Comparison of ENCODE assay signal across 20 cellular contexts in the genomic region with DNA sequence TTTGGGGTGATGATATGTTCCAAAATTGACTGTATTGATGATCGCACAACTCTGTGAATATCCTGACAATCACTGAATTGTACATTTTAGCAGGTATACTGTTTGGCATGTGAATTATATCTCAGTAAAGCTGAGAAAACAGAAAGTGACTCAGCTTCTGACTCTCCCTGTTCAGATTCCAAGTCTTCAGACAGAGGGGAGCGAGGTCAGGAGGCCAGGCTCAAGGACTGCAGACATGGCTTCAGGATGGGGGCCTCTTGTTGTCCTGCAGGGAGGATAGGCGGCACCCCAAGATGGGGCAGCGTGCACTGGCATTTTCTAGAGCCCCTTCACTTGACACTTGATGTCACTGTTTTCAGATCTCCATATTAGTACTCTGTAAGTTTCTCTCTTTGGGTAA. TPM values are rescaled to one million over a fixed set of nuclear protein-coding genes. Genes with fewer than 3 reads are reported as not detected.
DNase-seq lines count a peak whose midpoint lies in the region; FAIRE-seq and TF ChIP-seq lines count a peak whose summit lies in the region.
"Had no signal": no experiment of that assay in that cellular context is flagged by ENCODE, and none has a peak within 500 bp of the region (broad histone marks: within the 10 kb centered on the region; RNA-seq: fewer than 3 reads in every experiment).

No MANE protein-coding gene starts in this region.

- TF ChIP-seq POLR2A in H54 (IDR thresholded peaks at IDR 0.05; ENCODE audit: low read depth, low read length) (no peak), breast epithelium (IDR thresholded peaks at IDR 0.05) (no peak)

- H3K36me3 ChIP-seq in brain microvascular endothelial cell (replicated peaks), result peaks cover 10% of the 10 kb centered on the region
- H3K36me3 ChIP-seq in breast epithelium, result no peaks in the 10 kb centered on the region
- H3K36me3 ChIP-seq: BLaER1 had no signal

- H3K4me3 ChIP-seq in brain microvascular endothelial cell (ENCODE audit: low read depth, low read length), result no peak overlapping the region
- no peak overlapping the region for H3K4me3 ChIP-seq in breast epithelium
- H3K4me3 ChIP-seq: BLaER1 had no signal

- H3K9me3 ChIP-seq in breast epithelium, result no peaks in the 10 kb centered on the region
- H3K9me3 ChIP-seq: BLaER1 had no signal

- DNase-seq in EL (peak; percentile 6), H54 (ENCODE audit: insufficient read length, low spot score) (no peak), brain microvascular endothelial cell (peak; percentile 8), mesenteric fat pad (ENCODE audit: low spot score) (peak; percentile 71), breast epithelium (ENCODE audit: low spot score in 2 of 2) (no peak), NCI-H2081 treated with DMSO at 0.1 percent for 48 hours (lab: John Stamatoyannopoulos, UW) (no peak)
- no peak for DNase-seq in stimulated activated CD4-positive, alpha-beta T cell treated with anti-CD3 and anti-CD28 coated beads, Interleukin-4, amount 100 ng/mL, for 1 hour
- DNase-seq: CD4-positive, alpha-beta T cell; COR-L47; DMS79; HCEC 1CT; KG1; NCI-H1092 treated with DMSO at 0.1 percent for 48 hours; NCI-H1436 treated with DMSO at 0.1 percent for 48 hours; NCI-H2029 treated with DMSO at 0.1 percent for 48 hours; NCI-H2171 treated with DMSO at 0.1 percent for 48 hours; NCI-H446; NCI-H526; Right ventricle myocardium superior had no signal

- no peak overlapping the region for H3K27ac ChIP-seq in brain microvascular endothelial cell
- H3K27ac ChIP-seq in breast epithelium, result no peak overlapping the region
- H3K27ac ChIP-seq: BLaER1 had no signal

- intact Hi-C loops in breast epithelium (cut with DNase I; ENCODE audit: low total_unique reads), result no loop called here

- H3K27me3 ChIP-seq in brain microvascular endothelial cell (replicated peaks), result no peaks in the 10 kb centered on the region
- H3K27me3 ChIP-seq in breast epithelium, result no peaks in the 10 kb centered on the region
- H3K27me3 ChIP-seq: BLaER1 had no signal

- H3K4me1 ChIP-seq in breast epithelium, result no peaks in the 10 kb centered on the region
- H3K4me1 ChIP-seq: BLaER1 had no signal

- TF ChIP-seq CTCF in brain microvascular endothelial cell (IDR thresholded peaks at IDR 0.05; ENCODE audit: low read depth, low read length, missing control alignments) (no peak), breast epithelium (IDR thresholded peaks at IDR 0.05) (no peak)

- FAIRE-seq in H54 (lab: Jason Lieb, UNC), result peak; percentile 33

- in situ Hi-C loops in brain microvascular endothelial cell (cut with HindIII; ENCODE audit: low pct_ligation_motif_present, low sequenced_read_pairs), result no loop called here

RNA-seq across cellular contexts. Expression of a gene that starts 45.6 kb away (rescaled TPM):
- total RNA-seq in mesenteric fat pad (14.3 TPM), breast epithelium (10 to 100 TPM; 12.3 to 15.4 (median 13.0) TPM)

RNA-seq across cellular contexts. Expression of a gene that starts 45.7 kb away (rescaled TPM):
- 9.7 TPM for total RNA-seq in mesenteric fat pad
- 10 to 100 TPM; 25.9 to 63.8 (median 34.7) TPM for total RNA-seq in breast epithelium

Comparison
In these comparisons a context has a peak if more than half of its experiments do, and no peak if none do; other contexts are left out.
1. DNase-seq: peak in EL (single experiment), brain microvascular endothelial cell (single experiment) and mesenteric fat pad (single experiment); none in H54 (single experiment), stimulated activated CD4-positive, alpha-beta T cell treated with anti-CD3 and anti-CD28 coated beads, Interleukin-4, amount 100 ng/mL, for 1 hour (single experiment), breast epithelium (0 of 2) and NCI-H2081 treated with DMSO at 0.1 percent for 48 hours (single experiment).